Comparison of ENCODE assay signal across 10 cellular contexts in genomic region chr9:136261686-136262430, GRCh38. TPM values are rescaled to one million over a fixed set of nuclear protein-coding genes. Genes with fewer than 3 reads are reported as not detected.
"Had no signal": no experiment of that assay in that cellular context is flagged by ENCODE, and none has a peak within 500 bp of the region (broad histone marks: within the 10 kb centered on the region; RNA-seq: fewer than 3 reads in every experiment).

No MANE protein-coding gene starts in this region.

- H3K36me3 ChIP-seq: HAP-1 had no signal

- H3K9me3 Mint-ChIP-seq: IgD-negative memory B cell had no signal

- ATAC-seq: HCT116 had no signal

- H3K36me3 Mint-ChIP-seq: IgD-negative memory B cell had no signal

- H3K27me3 Mint-ChIP-seq: IgD-negative memory B cell had no signal

- H3K27ac Mint-ChIP-seq: IgD-negative memory B cell had no signal

- H3K9me3 ChIP-seq: HAP-1 had no signal

- H2AFZ ChIP-seq: GM23248 had no signal

- H3K4me3 ChIP-seq: GM23248, HAP-1 had no signal

- H3K27ac ChIP-seq: GM23248 had no signal

- DNase-seq: GM23248, GOT3, H7, KBM-7 had no signal

- FAIRE-seq: HTR-8/SVneo had no signal

- H3K9ac ChIP-seq: GM23248 had no signal

RNA-seq across cellular contexts. Expression of gene CCDC187, which starts 42.0 kb away (rescaled TPM):
- total RNA-seq: GM23248, H4, H7 had no signal
- polyA plus RNA-seq: GM23248 had no signal

RNA-seq across cellular contexts. Expression of gene LHX3, which starts 56.9 kb away (rescaled TPM):
- total RNA-seq: GM23248, H4, HT-29 had no signal
- polyA plus RNA-seq: GM23248, IgD-negative memory B cell had no signal
